In the genomic region with DNA sequence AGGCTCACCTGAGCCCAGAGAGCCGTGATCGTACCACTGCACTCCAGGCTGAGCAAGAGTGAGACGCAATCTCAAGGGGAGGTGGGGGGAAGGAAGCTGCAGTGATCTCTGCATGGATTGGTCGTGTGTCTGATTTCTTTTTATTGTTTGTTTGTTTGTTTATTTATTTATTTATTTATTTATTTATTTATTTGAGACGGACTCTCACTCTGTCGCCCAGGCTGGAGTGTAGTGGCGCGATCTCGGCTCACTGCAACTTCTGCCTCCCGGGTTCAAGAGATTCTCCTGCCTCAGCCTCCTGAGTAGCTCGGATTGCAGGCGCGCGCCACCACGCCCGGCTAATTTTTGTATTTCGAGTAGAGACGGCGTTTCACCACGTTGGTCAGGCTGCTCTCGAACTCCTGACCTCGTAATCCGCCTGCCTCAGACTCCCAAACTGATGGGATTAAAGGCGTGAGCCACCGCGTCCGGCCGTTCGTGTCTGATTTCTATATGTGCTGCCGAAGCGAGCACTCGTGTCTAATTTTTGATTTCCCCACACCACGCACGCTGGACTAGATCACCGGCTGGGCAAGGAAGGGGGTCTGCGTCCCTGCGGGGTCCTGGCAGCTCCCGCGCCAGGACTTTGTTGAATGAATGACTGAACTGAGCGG, we compare ENCODE assay signal across 8 cellular contexts. TPM values are rescaled to one million over a fixed set of nuclear protein-coding genes. Genes with fewer than 3 reads are reported as not detected.
DNase-seq lines count a peak whose midpoint lies in the region; ATAC-seq and TF ChIP-seq lines count a peak whose summit lies in the region.

No MANE protein-coding gene starts in this region.

- peaks cover 8% of the 10 kb centered on the region for H3K27me3 Mint-ChIP-seq in T-helper 2 cell treated with Interferon-gamma antibody and Interleukin-4, amounts not matched to agents 5 μg/mL and 100 μg/mL, for 36 hours (ENCODE audit: low read depth)
- peaks cover 13% of the 10 kb centered on the region for H3K27me3 Mint-ChIP-seq in activated CD8-positive, alpha-beta T cell treated with anti-CD3 and anti-CD28 coated beads, Interleukin-2, amount 10 ng/mL, durations not matched to agents 7 days and 5 days (ENCODE audit: low read depth)

- CTCF ChIA-PET in activated CD8-positive, alpha-beta T cell treated with anti-CD3 and anti-CD28 coated beads, Interleukin-2, amount 10 ng/mL, durations not matched to agents 7 days and 5 days (lab: Charles Lee) = interaction anchor here (0.7 to 7.2 kb wide), 5 partner anchors 12 to 278 kb away, joined by 3 to 105 read pairs (median 14); no protein-coding TSS in a partner anchor

- peaks cover 36% of the 10 kb centered on the region for H3K4me1 Mint-ChIP-seq in T-helper 2 cell treated with Interferon-gamma antibody and Interleukin-4, amounts not matched to agents 5 μg/mL and 100 μg/mL, for 36 hours (ENCODE audit: low read depth)
- peaks cover 46% of the 10 kb centered on the region for H3K4me1 Mint-ChIP-seq in activated CD8-positive, alpha-beta T cell treated with anti-CD3 and anti-CD28 coated beads, Interleukin-2, amount 10 ng/mL, durations not matched to agents 7 days and 5 days (ENCODE audit: low read depth)

- H3K4me1 ChIP-seq in iPS-20b (ENCODE audit: insufficient read depth, low read length) (peaks cover 23% of the 10 kb centered on the region), stomach (peaks cover 38 to 71% (median 65%) of the 10 kb centered on the region in 4 donors)

- peak overlapping the region; percentile 89 for H3K4me3 Mint-ChIP-seq in T-helper 2 cell treated with Interferon-gamma antibody and Interleukin-4, amounts not matched to agents 5 μg/mL and 100 μg/mL, for 36 hours
- peak overlapping the region; percentile 85 for H3K4me3 Mint-ChIP-seq in activated CD8-positive, alpha-beta T cell treated with anti-CD3 and anti-CD28 coated beads, Interleukin-2, amount 10 ng/mL, durations not matched to agents 7 days and 5 days

- intact Hi-C loops in stomach (cut with DNase I; ENCODE audit: low total_unique reads) = no loop called here

- peak overlapping the region; percentile 55 for H3K27ac Mint-ChIP-seq in T-helper 2 cell treated with Interferon-gamma antibody and Interleukin-4, amounts not matched to agents 5 μg/mL and 100 μg/mL, for 36 hours
- peak overlapping the region; percentile 57 for H3K27ac Mint-ChIP-seq in activated CD8-positive, alpha-beta T cell treated with anti-CD3 and anti-CD28 coated beads, Interleukin-2, amount 10 ng/mL, durations not matched to agents 7 days and 5 days

- H3K9me3 ChIP-seq in iPS-20b (ENCODE audit: insufficient read depth, low read depth, low read length) = no peaks in the 10 kb centered on the region
- no peaks in the 10 kb centered on the region for H3K9me3 ChIP-seq in stomach

- ATAC-seq in activated CD8-positive, alpha-beta T cell treated with anti-CD3 and anti-CD28 coated beads, Interleukin-2, amount 10 ng/mL, durations not matched to agents 7 days and 5 days = no peak

- no peak overlapping the region for H3K9ac ChIP-seq in iPS-20b (ENCODE audit: low read depth, low read length)

- H3K4me3 ChIP-seq in iPS-20b (ENCODE audit: low read length) (peak overlapping the region; percentile 65), stomach (peak overlapping the region; percentile 63 to 85 (median 72))

- H3K36me3 Mint-ChIP-seq in T-helper 2 cell treated with Interferon-gamma antibody and Interleukin-4, amounts not matched to agents 5 μg/mL and 100 μg/mL, for 36 hours (ENCODE audit: low read depth) = peaks cover 6% of the 10 kb centered on the region
- peaks cover 7% of the 10 kb centered on the region for H3K36me3 Mint-ChIP-seq in activated CD8-positive, alpha-beta T cell treated with anti-CD3 and anti-CD28 coated beads, Interleukin-2, amount 10 ng/mL, durations not matched to agents 7 days and 5 days (ENCODE audit: low read depth)

- H3K27ac ChIP-seq in iPS-20b (ENCODE audit: low read length) = no peak overlapping the region
- H3K27ac ChIP-seq in stomach = peak overlapping the region in 4 of 5 donors; percentile 97 to 99 (median 98)

- TF ChIP-seq EP300 in stomach (IDR thresholded peaks at IDR 0.05) = no peak

- H3K9me3 Mint-ChIP-seq in T-helper 2 cell treated with Interferon-gamma antibody and Interleukin-4, amounts not matched to agents 5 μg/mL and 100 μg/mL, for 36 hours = no peaks in the 10 kb centered on the region
- no peaks in the 10 kb centered on the region for H3K9me3 Mint-ChIP-seq in activated CD8-positive, alpha-beta T cell treated with anti-CD3 and anti-CD28 coated beads, Interleukin-2, amount 10 ng/mL, durations not matched to agents 7 days and 5 days (ENCODE audit: insufficient read depth)

- POLR2A ChIA-PET in activated CD8-positive, alpha-beta T cell treated with anti-CD3 and anti-CD28 coated beads, Interleukin-2, amount 10 ng/mL, durations not matched to agents 7 days and 5 days (lab: Charles Lee) = interaction anchor here (0.8 to 4.8 kb wide), 4 partner anchors 9 to 40 kb away, joined by 4 to 20 read pairs (median 4); partner anchors contain the start of gene PKMYT1

- in situ Hi-C loops in GM13977 (cut with MboI; ENCODE audit: low pct_unique_long_range_greater_than_20kb, low sequenced_read_pairs, unreplicated experiment) = no loop called here

- H3K36me3 ChIP-seq in iPS-20b (ENCODE audit: insufficient read depth, low read depth, low read length) (peaks cover 28% of the 10 kb centered on the region), stomach (no peaks in the 10 kb centered on the region)

- TF ChIP-seq POLR2A in stomach (IDR thresholded peaks at IDR 0.05) = no peak

- DNase-seq in T-helper 2 cell treated with Interferon-gamma antibody and Interleukin-4, amounts not matched to agents 5 μg/mL and 100 μg/mL, for 36 hours (ENCODE audit: low spot score) = no peak
- DNase-seq in T-helper 2 cell (no peak), stomach (no peak), GM03348 (ENCODE audit: low spot score) (no peak), NCI-H1436 treated with DMSO at 0.1 percent for 48 hours (lab: John Stamatoyannopoulos, UW) (no peak), GM13977 (ENCODE audit: low spot score) (no peak)
- no peak for DNase-seq in activated CD8-positive, alpha-beta T cell treated with anti-CD3 and anti-CD28 coated beads, Interleukin-2, amount 10 ng/mL, durations not matched to agents 7 days and 5 days

- peaks cover 5% of the 10 kb centered on the region; the same call in 1 of the 2 replicates for H3K27me3 ChIP-seq in iPS-20b (ENCODE audit: insufficient read depth, low read length)
- peaks cover 0 to 37% (median 20%) of the 10 kb centered on the region in 3 donors for H3K27me3 ChIP-seq in stomach

- TF ChIP-seq CTCF in stomach (IDR thresholded peaks at IDR 0.05) (no peak), GM13977 (IDR thresholded peaks at IDR 0.05; ENCODE audit: extremely low read depth, insufficient read depth, missing control alignments) (no peak)

- 26 to 37% (median 31%) methylated on average over 35 to 40 of the region's 40 CpGs for WGBS in stomach, 5 donors

RNA-seq across cellular contexts. Expression of gene TNFRSF12A, which starts 0.4 kb away (rescaled TPM):
- total RNA-seq in activated CD8-positive, alpha-beta T cell treated with anti-CD3 and anti-CD28 coated beads, Interleukin-2, amount 10 ng/mL, durations not matched to agents 7 days and 5 days = 1 to 10 TPM; 4.2 to 4.7 TPM
- 100 to 1,000 TPM in 2 of 5 donors, 10 to 100 TPM in 2, 1 to 10 TPM in 1; 1.8 to 134 (median 77.2) TPM for total RNA-seq in stomach
- 100 to 1,000 TPM in 1 of 3 donors, 10 to 100 TPM in 2; 20.3 to 117 (median 25.8) TPM for polyA plus RNA-seq in stomach

RNA-seq across cellular contexts. Expression of gene CLDN6, which starts 1.7 kb away (rescaled TPM):
- total RNA-seq in activated CD8-positive, alpha-beta T cell treated with anti-CD3 and anti-CD28 coated beads, Interleukin-2, amount 10 ng/mL, durations not matched to agents 7 days and 5 days = not detected
- not detected for total RNA-seq in stomach
- not detected for polyA plus RNA-seq in stomach

RNA-seq across cellular contexts. Expression of gene HCFC1R1, which starts 4.0 kb away (rescaled TPM):
- total RNA-seq in activated CD8-positive, alpha-beta T cell treated with anti-CD3 and anti-CD28 coated beads, Interleukin-2, amount 10 ng/mL, durations not matched to agents 7 days and 5 days = 10 to 100 TPM; 41.0 to 41.7 TPM
- total RNA-seq in stomach = 10 to 100 TPM; 11.0 to 94.7 (median 21.7) TPM
- 100 to 1,000 TPM in 2 of 3 donors, 10 to 100 TPM in 1; 71.7 to 128 (median 102) TPM for polyA plus RNA-seq in stomach

RNA-seq across cellular contexts. Expression of gene THOC6, which starts 4.1 kb away (rescaled TPM):
- total RNA-seq in activated CD8-positive, alpha-beta T cell treated with anti-CD3 and anti-CD28 coated beads, Interleukin-2, amount 10 ng/mL, durations not matched to agents 7 days and 5 days = 10 to 100 TPM; 57.4 to 57.9 TPM
- 10 to 100 TPM in 4 of 5 donors, not detected in 1; 10.5 to 97.9 (median 22.2) TPM for total RNA-seq in stomach
- polyA plus RNA-seq in stomach = 10 to 100 TPM; 15.3 to 39.0 (median 32.8) TPM

RNA-seq across cellular contexts. Expression of gene CLDN9, which starts 7.0 kb away (rescaled TPM):
- under 1 TPM in 1 of 2 experiments, not detected in 1; 0.16 TPM for total RNA-seq in activated CD8-positive, alpha-beta T cell treated with anti-CD3 and anti-CD28 coated beads, Interleukin-2, amount 10 ng/mL, durations not matched to agents 7 days and 5 days
- total RNA-seq in stomach = not detected
- under 1 TPM in 2 of 3 donors, not detected in 1; 0.28 to 0.31 TPM for polyA plus RNA-seq in stomach
